Comparison of ENCODE assay signal across 11 cellular contexts in genomic region chr5:108801776-108802175, GRCh38. TPM values are rescaled to one million over a fixed set of nuclear protein-coding genes. Genes with fewer than 3 reads are reported as not detected.
DNase-seq lines count a peak whose midpoint lies in the region; ATAC-seq and TF ChIP-seq lines count a peak whose summit lies in the region.
"Had no signal": no experiment of that assay in that cellular context is flagged by ENCODE, and none has a peak within 500 bp of the region (broad histone marks: within the 10 kb centered on the region; RNA-seq: fewer than 3 reads in every experiment).

No MANE protein-coding gene starts in this region.

- H3K4me2 ChIP-seq in MM.1S (ENCODE audit: low read depth, low read length), result no peak overlapping the region

- peak; percentile 89 for DNase-seq in EL
- DNase-seq in MV-4-11 (lab: John Stamatoyannopoulos, UW), result peak; percentile 71
- no peak for DNase-seq in chondrocyte (ENCODE audit: low spot score)
- DNase-seq in osteocyte (ENCODE audit: extremely low spot score, unreplicated experiment), result no peak
- no peak for DNase-seq in MM.1S
- no peak for DNase-seq in cortex of kidney (lab: John Stamatoyannopoulos, UW)
- DNase-seq: glutamatergic neuron, H7, ovary, Peyer's patch had no signal

- no peak for TF ChIP-seq CTCF in chondrocyte (IDR thresholded peaks at IDR 0.05)
- no peak for TF ChIP-seq CTCF in osteocyte (IDR thresholded peaks at IDR 0.05)
- TF ChIP-seq CTCF in MM.1S (IDR thresholded peaks at IDR 0.05; ENCODE audit: low read length), result no peak

- H3K79me2 ChIP-seq in MM.1S (ENCODE audit: low read length), result no peaks in the 10 kb centered on the region

- no peak overlapping the region for H3K4me3 Mint-ChIP-seq in chondrocyte (ENCODE audit: unreplicated experiment)
- H3K4me3 Mint-ChIP-seq in osteocyte (ENCODE audit: unreplicated experiment), result peak overlapping the region; percentile 41

- H2AFZ ChIP-seq in MM.1S (ENCODE audit: low read length), result no peak overlapping the region

- H3K36me3 Mint-ChIP-seq in chondrocyte (ENCODE audit: low read depth), result peaks cover 17% of the 10 kb centered on the region
- peaks cover 27% of the 10 kb centered on the region for H3K36me3 Mint-ChIP-seq in osteocyte (ENCODE audit: unreplicated experiment)

- no peak overlapping the region for H3K9ac ChIP-seq in MM.1S (ENCODE audit: low read length)

- ATAC-seq in GM18505 (IDR thresholded peaks at IDR 0.05; ENCODE audit: unreplicated experiment), result no peak

- H3K4me1 ChIP-seq in MM.1S (ENCODE audit: low read length), result no peaks in the 10 kb centered on the region
- H3K4me1 ChIP-seq: Peyer's patch had no signal

- H3K27ac ChIP-seq in MM.1S (ENCODE audit: low read length), result no peak overlapping the region
- H3K27ac ChIP-seq: ovary, Peyer's patch had no signal

- no peaks in the 10 kb centered on the region for H3K27me3 Mint-ChIP-seq in chondrocyte (ENCODE audit: low read depth)
- H3K27me3 Mint-ChIP-seq in osteocyte (ENCODE audit: unreplicated experiment), result no peaks in the 10 kb centered on the region

- no peaks in the 10 kb centered on the region for H3F3A ChIP-seq in MM.1S (ENCODE audit: insufficient read depth, low read length)

- H3K9me2 ChIP-seq in MM.1S (replicated peaks; ENCODE audit: insufficient read depth, low read length), result no peaks in the 10 kb centered on the region

- TF ChIP-seq POLR2A in GM18505 (IDR thresholded peaks at IDR 0.05; ENCODE audit: borderline replicate concordance, extremely low read depth, insufficient read depth, insufficient read length), result no peak

- peaks cover 27% of the 10 kb centered on the region for H3K9me3 Mint-ChIP-seq in chondrocyte (ENCODE audit: low read depth)
- peaks cover 30% of the 10 kb centered on the region for H3K9me3 Mint-ChIP-seq in osteocyte (ENCODE audit: unreplicated experiment)

- H3K36me3 ChIP-seq in MM.1S (replicated peaks; ENCODE audit: insufficient read depth, low read length), result no peaks in the 10 kb centered on the region
- H3K36me3 ChIP-seq: ovary had no signal

- H4K20me1 ChIP-seq in MM.1S (ENCODE audit: insufficient read depth, low read length), result no peaks in the 10 kb centered on the region

- H3K9me3 ChIP-seq in MM.1S (replicated peaks; ENCODE audit: insufficient read depth, low read length), result no peaks in the 10 kb centered on the region; the same call in 1 of the 2 replicates
- H3K9me3 ChIP-seq: ovary had no signal

- peaks cover 46% of the 10 kb centered on the region for H3K4me1 Mint-ChIP-seq in chondrocyte (ENCODE audit: low read depth)
- peaks cover 45% of the 10 kb centered on the region for H3K4me1 Mint-ChIP-seq in osteocyte (ENCODE audit: unreplicated experiment)

- peak overlapping the region; percentile 86 for H3K27ac Mint-ChIP-seq in chondrocyte (ENCODE audit: unreplicated experiment)
- H3K27ac Mint-ChIP-seq in osteocyte (ENCODE audit: unreplicated experiment), result peak overlapping the region; percentile 81

- H3K27me3 ChIP-seq in MM.1S (replicated peaks; ENCODE audit: insufficient read depth, low read length), result no peaks in the 10 kb centered on the region
- H3K27me3 ChIP-seq: ovary, Peyer's patch had no signal

- no peak overlapping the region for H3K4me3 ChIP-seq in MM.1S (ENCODE audit: low read length)
- H3K4me3 ChIP-seq: ovary, Peyer's patch had no signal

RNA-seq across cellular contexts. Expression of gene FER, which starts 54.1 kb away (rescaled TPM):
- 23.5 to 37.0 TPM (median 25.9 TPM) in 3 replicates for total RNA-seq in chondrocyte
- 27.7 and 38.2 TPM in 2 replicates for total RNA-seq in osteocyte

Comparison
In these comparisons a context has a peak if more than half of its experiments do, and no peak if none do; other contexts are left out.
1. DNase-seq: peak in EL (single experiment) and MV-4-11 (single experiment); none in chondrocyte (single experiment), osteocyte (single experiment), MM.1S (single experiment) and cortex of kidney (single experiment).